In the genomic region with DNA sequence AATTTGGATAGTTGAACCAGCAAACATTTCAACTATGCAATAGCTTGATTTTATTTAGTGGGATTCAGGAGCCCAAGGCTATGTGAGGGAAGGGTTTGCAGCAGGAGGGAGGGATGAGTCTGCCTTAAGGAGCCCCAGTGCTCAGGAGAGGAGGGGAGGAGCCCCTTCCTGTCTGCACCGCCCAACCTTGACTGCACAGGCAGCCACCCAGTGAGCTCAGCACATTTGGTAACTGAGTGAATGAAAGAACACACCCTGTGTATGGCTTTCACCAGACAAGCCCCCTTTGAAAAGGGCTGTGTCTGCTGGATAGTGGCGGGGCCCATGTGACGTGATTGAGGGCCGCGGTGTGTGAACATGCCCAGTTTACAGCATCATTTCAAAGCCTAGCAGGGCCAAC, we compare ENCODE assay signal across 23 cellular contexts. TPM values are rescaled to one million over a fixed set of nuclear protein-coding genes. Genes with fewer than 3 reads are reported as not detected.
DNase-seq lines count a peak whose midpoint lies in the region; ATAC-seq, FAIRE-seq and TF ChIP-seq lines count a peak whose summit lies in the region.
"Had no signal": no experiment of that assay in that cellular context is flagged by ENCODE, and none has a peak within 500 bp of the region (broad histone marks: within the 10 kb centered on the region; RNA-seq: fewer than 3 reads in every experiment).

No MANE protein-coding gene starts in this region.

- H3K9me3 ChIP-seq in K562 (replicated peaks; ENCODE audit: control insufficient read depth, insufficient read depth, low read depth, low read length) (no peaks in the 10 kb centered on the region), neuronal stem cell (replicated peaks in 1 of 2; ENCODE audit: control insufficient read depth in 2 of 2, insufficient read depth in 1 of 2, low read depth in 1 of 2, low read length in 2 of 2) (no peaks in the 10 kb centered on the region)
- H3K9me3 ChIP-seq: esophagus muscularis mucosa, psoas muscle, SJSA1 had no signal

- H3K4me1 ChIP-seq in K562 (replicated peaks in 1 of 2; ENCODE audit: control insufficient read depth in 2 of 2, insufficient read depth in 2 of 2, low read length in 2 of 2) (peaks cover 0 to 2% of the 10 kb centered on the region in 2 experiments; a peak in 1 of 5 replicates), neuronal stem cell (ENCODE audit: control insufficient read depth in 2 of 2, insufficient read depth in 1 of 2, low read depth in 1 of 2, low read length in 2 of 2) (peaks cover 16 to 24% of the 10 kb centered on the region in 2 donors)
- H3K4me1 ChIP-seq: esophagus muscularis mucosa, psoas muscle, SJSA1 had no signal

- intact Hi-C loops in K562 (cut with micrococcal nuclease) = no loop called here

- DNase-seq in DMS153 (lab: John Stamatoyannopoulos, UW) = peak; percentile 22
- DNase-seq in DMS153 treated with DMSO at 0.1 percent for 48 hours (lab: John Stamatoyannopoulos, UW; ENCODE audit: unreplicated experiment) = no peak
- DNase-seq in K562 (ENCODE audit: extremely low read depth in 1 of 4, low spot score in 3 of 4) = peak; percentile 7 to 29 (median 24)
- DNase-seq in islet precursor cell = peak; percentile 87
- DNase-seq in renal cortical epithelial cell (ENCODE audit: low read depth) = peak; percentile 68
- no peak for DNase-seq in HUDEP-2 (lab: John Stamatoyannopoulos, UW; ENCODE audit: unreplicated experiment in 76 of 76)
- no peak for DNase-seq in neuronal stem cell (ENCODE audit: low spot score)
- no peak for DNase-seq in activated CD4-positive, alpha-beta T cell treated with anti-CD3 and anti-CD28 coated beads for 48 hours
- DNase-seq: activated CD4-positive, alpha-beta T cell treated with anti-CD3 and anti-CD28 coated beads, Interleukin-2, amount 50 U/mL, for 4 hours; activated T-cell treated with anti-CD3 and anti-CD28 coated beads, Interleukin-2, amount 50 U/mL, for 1 hour; dermis blood vessel endothelial cell; NCI-H146; NCI-H2227 treated with DMSO at 0.1 percent for 48 hours; psoas muscle; stimulated activated naive CD4-positive, alpha-beta T cell treated with Interleukin-2 at 50 U/mL for 16 hours; T1000; trophoblast cell had no signal

- no peak overlapping the region for H2BK12ac ChIP-seq in neuronal stem cell (ENCODE audit: low read length)

- FAIRE-seq in K562 (lab: Jason Lieb, UNC) = no peak

- no peak for TF ChIP-seq RAD21 in K562 (CRISPR knock-in tag; conservative IDR thresholded peaks at IDR 0.05 in 1 of 2, IDR thresholded peaks at IDR 0.05 in 1 of 2)

- H3K79me1 ChIP-seq in neuronal stem cell (ENCODE audit: low read depth, low read length) = no peaks in the 10 kb centered on the region

- no peak overlapping the region for H4K91ac ChIP-seq in neuronal stem cell (ENCODE audit: low read depth, low read length, poor library complexity)

- no peak for TF ChIP-seq POLR2A in K562 (conservative IDR thresholded peaks at IDR 0.05)

- H2BK5ac ChIP-seq in neuronal stem cell (ENCODE audit: low read length) = no peak overlapping the region

- H4K20me1 ChIP-seq in K562 (replicated peaks; ENCODE audit: control insufficient read depth, insufficient read depth, low read length) = peaks cover 3% of the 10 kb centered on the region; the same call in 1 of the 2 replicates

- no peak overlapping the region for H3K4me2 ChIP-seq in K562 (ENCODE audit: insufficient read depth, low read length)
- no peak overlapping the region for H3K4me2 ChIP-seq in neuronal stem cell (ENCODE audit: insufficient read depth, low read length, poor library complexity, severe bottlenecking)

- H2BK15ac ChIP-seq in neuronal stem cell (ENCODE audit: low read length) = no peak overlapping the region

- H4K8ac ChIP-seq in neuronal stem cell (ENCODE audit: low read depth, low read length) = no peak overlapping the region

- no peak overlapping the region for H2AK5ac ChIP-seq in neuronal stem cell (ENCODE audit: low read depth, low read length)

- no peak overlapping the region for H3K4ac ChIP-seq in neuronal stem cell (ENCODE audit: low read length)

- H3K27ac ChIP-seq in K562 (ENCODE audit: extremely low read depth, low read depth, low read length) = no peak overlapping the region
- no peak overlapping the region for H3K27ac ChIP-seq in neuronal stem cell (replicated peaks; ENCODE audit: low read length)
- H3K27ac ChIP-seq: 22Rv1, C4-2B, esophagus muscularis mucosa, psoas muscle, SJSA1 had no signal

- in situ Hi-C loops in K562 (cut with MboI) = no loop called here

- no peak for TF ChIP-seq EP300 in K562 (IDR thresholded peaks at IDR 0.05; ENCODE audit: low read length)

- BruUV-seq in K562 (replicated peaks; lab: Mats Ljungman, UMichigan) = no TSS peak

- H3K9me1 ChIP-seq in K562 (ENCODE audit: control insufficient read depth, insufficient read depth, low read length) = no peaks in the 10 kb centered on the region

- H3K27me3 ChIP-seq in K562 (ENCODE audit: control insufficient read depth in 2 of 2, insufficient read depth in 2 of 2, low read length in 2 of 2) = peaks cover 65 to 77% of the 10 kb centered on the region in 2 experiments
- H3K27me3 ChIP-seq in neuronal stem cell (ENCODE audit: control insufficient read depth in 3 of 3, insufficient read depth in 3 of 3, low read depth in 1 of 3, low read length in 3 of 3) = no peaks in the 10 kb centered on the region
- H3K27me3 ChIP-seq: SJSA1 had no signal

- H3K79me2 ChIP-seq in K562 (ENCODE audit: control insufficient read depth, insufficient read depth, low read length) = no peaks in the 10 kb centered on the region

- H2BK120ac ChIP-seq in neuronal stem cell (ENCODE audit: low read depth, low read length) = no peak overlapping the region

- POLR2A ChIA-PET in K562 (lab: Yijun Ruan, JAX) = interaction anchor here (0.7 kb wide), 1 partner anchor 11 kb away, joined by 3 read pairs; no protein-coding TSS in a partner anchor

- no peak overlapping the region for H3K4me3 ChIP-seq in K562
- H3K4me3 ChIP-seq in neuronal stem cell (ENCODE audit: low read length in 2 of 2) = no peak overlapping the region
- H3K4me3 ChIP-seq: esophagus muscularis mucosa, psoas muscle, SJSA1 had no signal

- H3K36me3 ChIP-seq in K562 (ENCODE audit: control insufficient read depth, insufficient read depth, low read length) = no peaks in the 10 kb centered on the region
- no peaks in the 10 kb centered on the region for H3K36me3 ChIP-seq in neuronal stem cell (replicated peaks in 1 of 2; ENCODE audit: control insufficient read depth in 2 of 2, insufficient read depth in 2 of 2, low read length in 2 of 2)
- H3K36me3 ChIP-seq: esophagus muscularis mucosa, SJSA1 had no signal

- H3K23ac ChIP-seq in neuronal stem cell (ENCODE audit: low read depth, low read length, poor library complexity) = no peak overlapping the region

- peak; percentile 75 for ATAC-seq in K562
- ATAC-seq: psoas muscle had no signal

- H2AFZ ChIP-seq in K562 (ENCODE audit: low read depth, low read length) = no peak overlapping the region
- no peak overlapping the region for H2AFZ ChIP-seq in neuronal stem cell (ENCODE audit: low read length)

- no peak overlapping the region for H3K18ac ChIP-seq in neuronal stem cell (ENCODE audit: low read length)

- 1% methylated on average over 5 of the region's 5 CpGs for WGBS in K562 (ENCODE audit: insufficient coverage, low coverage, missing lambda C conversion rate)
- WGBS in neuronal stem cell (ENCODE audit: extremely low coverage in 2 of 2, insufficient read length in 2 of 2, insufficient replicate concordance in 1 of 2), 2 donors = no CpG with 5 or more reads among the region's 5 CpGs

- CTCF ChIA-PET in K562 (lab: Yijun Ruan, JAX; ENCODE audit: low intra/inter-chr PET ratio) = no interaction called here

- H3K14ac ChIP-seq in neuronal stem cell (ENCODE audit: low read length) = no peak overlapping the region

- TF ChIP-seq CTCF in K562 (IDR thresholded peaks at IDR 0.05 in 2 of 3, conservative IDR thresholded peaks at IDR 0.05 in 1 of 3; ENCODE audit: insufficient read depth in 2 of 3, low read depth in 1 of 3, low read length in 3 of 3) = no peak

- H3K9ac ChIP-seq in K562 (ENCODE audit: insufficient read depth in 1 of 2, low read depth in 2 of 2, low read length in 2 of 2) (no peak overlapping the region), neuronal stem cell (ENCODE audit: low read depth, low read length, poor library complexity) (no peak overlapping the region)

TF ChIP-seq in K562, 482 proteins besides CTCF, POLR2A, EP300 and RAD21 (continues in another document):
- no peak for TF ChIP-seq GTF2E2 (tag; IDR thresholded peaks at IDR 0.05)
- TF ChIP-seq GTF2A2 (tag; IDR thresholded peaks at IDR 0.05) = no peak
- TF ChIP-seq GMEB1 (CRISPR knock-in tag; IDR thresholded peaks at IDR 0.05) = no peak

RNA-seq across cellular contexts. Expression of gene DACT2, which starts 17.0 kb away (rescaled TPM):
- not detected in 2 replicates for total RNA-seq in K562 (2011; cell fraction: chromatin; rRNA removed; ENCODE audit: low replicate concordance)
- not detected in 2 replicates for total RNA-seq in K562 (2011; cell fraction: nucleolus; rRNA removed)
- not detected in 2 replicates for total RNA-seq in K562 (2011; cell fraction: nucleoplasm; rRNA removed)
- not detected in 2 replicates for total RNA-seq in K562 (2014; rRNA removed)
- not detected in 2 replicates for total RNA-seq in K562 (2014; rRNA removed; fragmentation: Illumina TruSeq; extraction: Trizol)
- not detected in 2 replicates for total RNA-seq in K562 (2015; rRNA removed; fragmentation: Illumina TruSeq; extraction: Trizol)
- total RNA-seq in K562 (2021) = not detected in 2 replicates
- polyA plus RNA-seq in K562 (2011; rRNA removed) = not detected in 2 replicates
- 0.15 TPM in 1 of 2 replicates, not detected in the other for polyA plus RNA-seq in K562 (2011; cell fraction: cytosol; rRNA removed)
- 0.20 TPM in 1 of 2 replicates, not detected in the other for polyA plus RNA-seq in K562 (2011; cell fraction: nucleus; rRNA removed)
- not detected in 2 replicates for polyA plus RNA-seq in K562 (2012)
- not detected in 2 replicates for polyA plus RNA-seq in K562 (2014; fragmentation: Illumina TruSeq; extraction: Trizol)
- polyA plus RNA-seq in K562 (2014; fragmentation: Nextera tagmentation; extraction: Ambion mirVana) = not detected
- not detected in 2 replicates for polyA plus RNA-seq in K562 (2014; rRNA removed)
- polyA minus RNA-seq in K562 (2011; rRNA and poly(A)+ RNA removed) = not detected in 2 replicates
- not detected in 2 replicates for polyA minus RNA-seq in K562 (2011; cell fraction: cytosol; rRNA and poly(A)+ RNA removed)
- 0.13 TPM in 1 of 2 replicates, not detected in the other for polyA minus RNA-seq in K562 (2011; cell fraction: nucleus; rRNA and poly(A)+ RNA removed)
- total RNA-seq in renal cortical epithelial cell = 0.17 and 0.89 TPM in 2 replicates
- polyA plus RNA-seq in neuronal stem cell (2013, experiment 1 of 2) = 0.46 TPM
- 0.51 TPM for polyA plus RNA-seq in neuronal stem cell (2013, experiment 2 of 2)
- total RNA-seq: dermis blood vessel endothelial cell, HT1080, M059J, SJSA1 had no signal

Comparison
In these comparisons a context has a peak if more than half of its experiments do, and no peak if none do; other contexts are left out.
1. DNase-seq: peak in DMS153 (single experiment), K562 (4 of 4), islet precursor cell (single experiment) and renal cortical epithelial cell (single experiment); none in DMS153 treated with DMSO at 0.1 percent for 48 hours (single experiment), HUDEP-2 (0 of 76), neuronal stem cell (single experiment) and activated CD4-positive, alpha-beta T cell treated with anti-CD3 and anti-CD28 coated beads for 48 hours (single experiment).